Comparison of ENCODE assay signal across 1 cellular context in the genomic region with DNA sequence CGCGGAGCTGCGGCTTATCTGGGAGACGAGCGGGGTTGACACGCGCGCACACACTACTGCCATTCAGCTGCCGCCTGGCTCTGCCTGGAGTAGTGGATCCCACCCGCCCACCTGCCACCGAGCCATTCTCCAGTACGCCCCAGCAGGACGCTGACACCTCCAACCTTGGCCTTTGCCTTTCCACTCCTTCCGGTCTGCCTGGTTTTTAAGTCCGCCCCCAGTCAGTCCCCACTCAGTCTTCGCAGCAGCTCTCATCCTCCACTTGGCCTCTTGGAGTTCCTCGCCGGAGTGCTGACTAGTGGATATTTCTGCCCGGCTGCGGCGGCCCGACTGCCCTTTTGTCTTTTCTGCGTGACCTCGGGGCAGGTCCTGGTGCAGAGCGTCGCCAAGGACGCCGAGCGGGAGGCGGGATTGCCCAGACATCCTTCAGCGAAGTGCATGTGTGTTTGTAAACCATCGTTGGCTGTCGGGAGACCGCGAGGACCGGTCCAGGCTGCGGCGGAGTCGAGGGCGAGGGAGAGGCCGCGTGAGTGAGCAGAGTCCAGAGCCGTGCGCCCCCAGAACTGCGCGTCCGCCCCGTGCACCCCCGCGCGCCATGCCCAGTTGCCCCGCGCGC.
TF ChIP-seq lines count a peak whose summit lies in the region.

No MANE protein-coding gene starts in this region.

TF ChIP-seq in GM23338, 12 proteins besides CTCF, POLR2A, EP300 and RAD21 (continued from another document):
- TF ChIP-seq, protein P1, sequence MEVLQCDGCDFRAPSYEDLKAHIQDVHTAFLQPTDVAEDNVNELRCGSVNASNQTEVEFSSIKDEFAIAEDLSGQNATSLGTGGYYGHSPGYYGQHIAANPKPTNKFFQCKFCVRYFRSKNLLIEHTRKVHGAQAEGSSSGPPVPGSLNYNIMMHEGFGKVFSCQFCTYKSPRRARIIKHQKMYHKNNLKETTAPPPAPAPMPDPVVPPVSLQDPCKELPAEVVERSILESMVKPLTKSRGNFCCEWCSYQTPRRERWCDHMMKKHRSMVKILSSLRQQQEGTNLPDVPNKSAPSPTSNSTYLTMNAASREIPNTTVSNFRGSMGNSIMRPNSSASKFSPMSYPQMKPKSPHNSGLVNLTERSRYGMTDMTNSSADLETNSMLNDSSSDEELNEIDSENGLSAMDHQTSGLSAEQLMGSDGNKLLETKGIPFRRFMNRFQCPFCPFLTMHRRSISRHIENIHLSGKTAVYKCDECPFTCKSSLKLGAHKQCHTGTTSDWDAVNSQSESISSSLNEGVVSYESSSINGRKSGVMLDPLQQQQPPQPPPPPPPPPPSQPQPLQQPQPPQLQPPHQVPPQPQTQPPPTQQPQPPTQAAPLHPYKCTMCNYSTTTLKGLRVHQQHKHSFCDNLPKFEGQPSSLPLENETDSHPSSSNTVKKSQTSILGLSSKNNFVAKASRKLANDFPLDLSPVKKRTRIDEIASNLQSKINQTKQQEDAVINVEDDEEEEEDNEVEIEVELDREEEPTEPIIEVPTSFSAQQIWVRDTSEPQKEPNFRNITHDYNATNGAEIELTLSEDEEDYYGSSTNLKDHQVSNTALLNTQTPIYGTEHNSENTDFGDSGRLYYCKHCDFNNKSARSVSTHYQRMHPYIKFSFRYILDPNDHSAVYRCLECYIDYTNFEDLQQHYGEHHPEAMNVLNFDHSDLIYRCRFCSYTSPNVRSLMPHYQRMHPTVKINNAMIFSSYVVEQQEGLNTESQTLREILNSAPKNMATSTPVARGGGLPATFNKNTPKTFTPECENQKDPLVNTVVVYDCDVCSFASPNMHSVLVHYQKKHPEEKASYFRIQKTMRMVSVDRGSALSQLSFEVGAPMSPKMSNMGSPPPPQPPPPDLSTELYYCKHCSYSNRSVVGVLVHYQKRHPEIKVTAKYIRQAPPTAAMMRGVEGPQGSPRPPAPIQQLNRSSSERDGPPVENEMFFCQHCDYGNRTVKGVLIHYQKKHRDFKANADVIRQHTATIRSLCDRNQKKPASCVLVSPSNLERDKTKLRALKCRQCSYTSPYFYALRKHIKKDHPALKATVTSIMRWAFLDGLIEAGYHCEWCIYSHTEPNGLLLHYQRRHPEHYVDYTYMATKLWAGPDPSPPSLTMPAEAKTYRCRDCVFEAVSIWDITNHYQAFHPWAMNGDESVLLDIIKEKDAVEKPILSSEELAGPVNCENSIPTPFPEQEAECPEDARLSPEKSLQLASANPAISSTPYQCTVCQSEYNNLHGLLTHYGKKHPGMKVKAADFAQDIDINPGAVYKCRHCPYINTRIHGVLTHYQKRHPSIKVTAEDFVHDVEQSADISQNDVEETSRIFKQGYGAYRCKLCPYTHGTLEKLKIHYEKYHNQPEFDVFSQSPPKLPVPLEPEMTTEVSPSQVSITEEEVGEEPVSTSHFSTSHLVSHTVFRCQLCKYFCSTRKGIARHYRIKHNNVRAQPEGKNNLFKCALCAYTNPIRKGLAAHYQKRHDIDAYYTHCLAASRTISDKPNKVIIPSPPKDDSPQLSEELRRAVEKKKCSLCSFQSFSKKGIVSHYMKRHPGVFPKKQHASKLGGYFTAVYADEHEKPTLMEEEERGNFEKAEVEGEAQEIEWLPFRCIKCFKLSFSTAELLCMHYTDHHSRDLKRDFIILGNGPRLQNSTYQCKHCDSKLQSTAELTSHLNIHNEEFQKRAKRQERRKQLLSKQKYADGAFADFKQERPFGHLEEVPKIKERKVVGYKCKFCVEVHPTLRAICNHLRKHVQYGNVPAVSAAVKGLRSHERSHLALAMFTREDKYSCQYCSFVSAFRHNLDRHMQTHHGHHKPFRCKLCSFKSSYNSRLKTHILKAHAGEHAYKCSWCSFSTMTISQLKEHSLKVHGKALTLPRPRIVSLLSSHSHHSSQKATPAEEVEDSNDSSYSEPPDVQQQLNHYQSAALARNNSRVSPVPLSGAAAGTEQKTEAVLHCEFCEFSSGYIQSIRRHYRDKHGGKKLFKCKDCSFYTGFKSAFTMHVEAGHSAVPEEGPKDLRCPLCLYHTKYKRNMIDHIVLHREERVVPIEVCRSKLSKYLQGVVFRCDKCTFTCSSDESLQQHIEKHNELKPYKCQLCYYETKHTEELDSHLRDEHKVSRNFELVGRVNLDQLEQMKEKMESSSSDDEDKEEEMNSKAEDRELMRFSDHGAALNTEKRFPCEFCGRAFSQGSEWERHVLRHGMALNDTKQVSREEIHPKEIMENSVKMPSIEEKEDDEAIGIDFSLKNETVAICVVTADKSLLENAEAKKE (CRISPR knock-in tag; IDR thresholded peaks at IDR 0.05), result no peak
